17 cellular contexts compared by ENCODE assay signal in genomic region chr17:81082177-81083073, GRCh38. TPM values are rescaled to one million over a fixed set of nuclear protein-coding genes. Genes with fewer than 3 reads are reported as not detected.
DNase-seq lines count a peak whose midpoint lies in the region; ATAC-seq and TF ChIP-seq lines count a peak whose summit lies in the region.
"Had no signal": no experiment of that assay in that cellular context is flagged by ENCODE, and none has a peak within 500 bp of the region (broad histone marks: within the 10 kb centered on the region; RNA-seq: fewer than 3 reads in every experiment).

No MANE protein-coding gene starts in this region.

- H3K36me3 ChIP-seq in liver (ENCODE audit: control insufficient read depth in 4 of 4, insufficient read depth in 3 of 4, low read depth in 1 of 4, low read length in 3 of 4) (peaks cover 4 to 12% (median 9%) of the 10 kb centered on the region in 4 donors), skeletal muscle tissue (ENCODE audit: control insufficient read depth in 3 of 3, insufficient read depth in 3 of 3, low read length in 3 of 3) (no peaks in the 10 kb centered on the region), trophoblast cell (ENCODE audit: control insufficient read depth in 1 of 2, insufficient read depth in 2 of 2, low read length in 2 of 2) (peaks cover 42 to 52% of the 10 kb centered on the region in 2 experiments)
- H3K36me3 ChIP-seq: cardiac muscle cell had no signal

- no peak overlapping the region for H3K4ac ChIP-seq in trophoblast cell (ENCODE audit: low read depth, low read length)

- H3K27me3 ChIP-seq in liver (ENCODE audit: control insufficient read depth in 4 of 4, insufficient read depth in 4 of 4, low read length in 3 of 4), result no peaks in the 10 kb centered on the region
- H3K27me3 ChIP-seq in skeletal muscle tissue (ENCODE audit: control insufficient read depth in 3 of 3, insufficient read depth in 3 of 3, low read length in 3 of 3), result no peaks in the 10 kb centered on the region
- no peaks in the 10 kb centered on the region for H3K27me3 ChIP-seq in trophoblast cell (ENCODE audit: insufficient read depth, low read length)
- H3K27me3 ChIP-seq: cardiac muscle cell had no signal

- no peak overlapping the region for H3K23ac ChIP-seq in trophoblast cell (ENCODE audit: low read length)

- H3K79me2 ChIP-seq in trophoblast cell (ENCODE audit: control insufficient read depth, insufficient read depth, low read length, poor library complexity), result no peaks in the 10 kb centered on the region

- no peaks in the 10 kb centered on the region for H3K79me1 ChIP-seq in trophoblast cell (ENCODE audit: low read length)

- H3K4me3 ChIP-seq in epithelial cell of proximal tubule (ENCODE audit: low read depth, low read length), result no peak overlapping the region
- no peak overlapping the region for H3K4me3 ChIP-seq in liver (ENCODE audit: low read depth in 1 of 3, low read length in 3 of 3)
- H3K4me3 ChIP-seq in skeletal muscle tissue (ENCODE audit: low read length in 3 of 3), result peak overlapping the region in 1 of 3 donors; percentile 41
- H3K4me3 ChIP-seq in trophoblast cell (ENCODE audit: low read depth, low read length), result no peak overlapping the region
- H3K4me3 ChIP-seq: cardiac muscle cell had no signal

- peak overlapping the region; percentile 34 to 54 for H3K9ac ChIP-seq in liver (ENCODE audit: low read depth in 1 of 2, low read length in 2 of 2)
- peak overlapping the region in 2 of 3 donors; percentile 51 to 74 for H3K9ac ChIP-seq in skeletal muscle tissue (ENCODE audit: low read depth in 1 of 3, low read length in 3 of 3)
- H3K9ac ChIP-seq in trophoblast cell (ENCODE audit: low read length), result no peak overlapping the region

- no peak overlapping the region for H2AFZ ChIP-seq in trophoblast cell (ENCODE audit: insufficient read depth, low read length, poor library complexity)

- ATAC-seq in GM21447 (IDR thresholded peaks at IDR 0.05; ENCODE audit: unreplicated experiment) (no peak), HG02970 (IDR thresholded peaks at IDR 0.05; ENCODE audit: low FRiP score, unreplicated experiment) (no peak)
- ATAC-seq: activated T-helper 17 cell treated with anti-CD3 and anti-CD28 coated beads, Interleukin-2, amount 50 U/mL, for 72 hours; Panc1 had no signal

- H4K91ac ChIP-seq in trophoblast cell (ENCODE audit: low read depth, low read length), result no peak overlapping the region

- H3K18ac ChIP-seq in trophoblast cell (ENCODE audit: low read length), result no peak overlapping the region

- no peak overlapping the region for H2BK12ac ChIP-seq in trophoblast cell (ENCODE audit: low read length)

- WGBS in liver, result 54% methylated on average over 33 of the region's 33 CpGs
- no CpG with 5 or more reads among the region's 33 CpGs for WGBS in trophoblast cell (ENCODE audit: extremely low coverage, insufficient coverage, insufficient read length)

- peak overlapping the region; percentile 98 for H3K27ac ChIP-seq in VCaP
- H3K27ac ChIP-seq in liver (ENCODE audit: low read depth in 1 of 2, low read length in 2 of 2), result peak overlapping the region; percentile 92 to 98
- peak overlapping the region; percentile 50 for H3K27ac ChIP-seq in skeletal muscle tissue (ENCODE audit: low read depth, low read length)
- H3K27ac ChIP-seq in trophoblast cell (ENCODE audit: low read depth, low read length), result no peak overlapping the region
- H3K27ac ChIP-seq: cardiac muscle cell had no signal

- H4K8ac ChIP-seq in trophoblast cell (ENCODE audit: low read depth, low read length), result no peak overlapping the region

- H3K4me1 ChIP-seq in liver (ENCODE audit: control insufficient read depth in 4 of 4, insufficient read depth in 4 of 4, low read length in 3 of 4) (peaks cover 22 to 60% (median 38%) of the 10 kb centered on the region in 4 donors), skeletal muscle tissue (ENCODE audit: control insufficient read depth in 3 of 3, insufficient read depth in 3 of 3, low read length in 3 of 3) (peaks cover 30 to 44% (median 43%) of the 10 kb centered on the region in 3 donors), trophoblast cell (ENCODE audit: control insufficient read depth in 1 of 2, insufficient read depth in 2 of 2, low read length in 2 of 2) (no peaks in the 10 kb centered on the region)

- DNase-seq in epithelial cell of proximal tubule (ENCODE audit: low read depth), result peak; percentile 15
- DNase-seq in stimulated activated CD4-positive, alpha-beta T cell treated with anti-CD3 and anti-CD28 coated beads, Interleukin-1b, Interleukin-23, amount 100 ng/mL, for 48 hours, result no peak
- DNase-seq in trophoblast cell, result no peak
- DNase-seq: activated CD4-positive, alpha-beta T cell treated with anti-CD3 and anti-CD28 coated beads, Interleukin-2, amount 50 U/mL, for 1 hour; DMS53; naive B cell; NCI-H446; stimulated activated CD4-positive, alpha-beta T cell treated with anti-CD3 and anti-CD28 coated beads, Interleukin-15, amount 100 ng/mL, for 24 hours; T-helper 2 cell had no signal

- H2BK5ac ChIP-seq in trophoblast cell (ENCODE audit: low read depth, low read length, poor library complexity), result no peak overlapping the region

- TF ChIP-seq RAD21 in liver (IDR thresholded peaks at IDR 0.05), result no peak

- H2AK5ac ChIP-seq in trophoblast cell (ENCODE audit: low read length), result no peak overlapping the region

- no peaks in the 10 kb centered on the region for H3K9me3 ChIP-seq in liver (ENCODE audit: control insufficient read depth in 4 of 4, low read length in 3 of 4)
- H3K9me3 ChIP-seq in skeletal muscle tissue (ENCODE audit: control insufficient read depth in 3 of 3, low read length in 3 of 3), result no peaks in the 10 kb centered on the region
- no peaks in the 10 kb centered on the region for H3K9me3 ChIP-seq in trophoblast cell (ENCODE audit: insufficient read depth, low read depth, low read length)

- H3K14ac ChIP-seq in trophoblast cell (ENCODE audit: low read length), result no peak overlapping the region

- TF ChIP-seq CTCF in VCaP (conservative IDR thresholded peaks at IDR 0.05), result no peak
- no peak for TF ChIP-seq CTCF in epithelial cell of proximal tubule (conservative IDR thresholded peaks at IDR 0.05; ENCODE audit: low read depth, low read length)
- TF ChIP-seq CTCF in liver (IDR thresholded peaks at IDR 0.05; ENCODE audit: low read depth, low read length, missing input control), result no peak

- H3K4me2 ChIP-seq in trophoblast cell (ENCODE audit: low read length), result no peak overlapping the region

- no peak overlapping the region for H2BK120ac ChIP-seq in trophoblast cell (ENCODE audit: insufficient read depth, low read length, poor library complexity)

- no peak overlapping the region for H4K12ac ChIP-seq in trophoblast cell (ENCODE audit: low read depth, low read length)

TF ChIP-seq in liver, 16 proteins besides CTCF, POLR2A, EP300 and RAD21:
- TF ChIP-seq ATF3 (IDR thresholded peaks at IDR 0.05), result no peak
- peak in 1 of 2 donors; percentile 51 for TF ChIP-seq RXRA (IDR thresholded peaks at IDR 0.05)

RNA-seq across cellular contexts. Expression of gene BAIAP2, which starts 47.5 kb away (rescaled TPM):
- total RNA-seq in epithelial cell of proximal tubule (44.0 and 77.3 TPM in 2 replicates), liver (10 to 100 TPM in 1 of 2 donors, 1 to 10 TPM in 1; 8.1 to 42.5 TPM), skeletal muscle tissue (7.3 TPM)
- polyA plus RNA-seq in liver, result 10 to 100 TPM; 47.3 to 61.3 TPM
- 81.6 and 88.1 TPM in 2 replicates for polyA plus RNA-seq in trophoblast cell (2013)
